ENCODE assay signal across 12 cellular contexts in genomic region chr5:127840198-127840524, GRCh38.
A peak's percentile ranks its signal among the peaks of the same experiment; 100 is the strongest.
DNase-seq lines count a peak whose midpoint lies in the region; ATAC-seq and TF ChIP-seq lines count a peak whose summit lies in the region.
"Had no signal": no experiment of that assay in that cellular context is flagged by ENCODE, and none has a peak within 500 bp of the region (broad histone marks: within the 10 kb centered on the region; RNA-seq: fewer than 3 reads in every experiment).

No MANE protein-coding gene starts in this region.

- DNase-seq in neural crest cell (ENCODE audit: low read depth, low spot score): no peak
- no peak for DNase-seq in activated CD4-positive, alpha-beta T cell treated with anti-CD3 and anti-CD28 coated beads, Interleukin-2, amount 50 U/mL, for 4 hours
- DNase-seq in NCI-H2081 treated with DMSO at 0.1 percent for 48 hours (lab: John Stamatoyannopoulos, UW): no peak
- DNase-seq in NCI-H2227 treated with DMSO at 0.1 percent for 48 hours (lab: John Stamatoyannopoulos, UW): no peak
- DNase-seq: activated CD4-positive, alpha-beta T cell treated with anti-CD3 and anti-CD28 coated beads for 48 hours; activated naive CD8-positive, alpha-beta T cell treated with anti-CD3 and anti-CD28 coated beads for 36 hours; dorsolateral prefrontal cortex; mesendoderm; right lobe of liver had no signal

- H3K4me1 Mint-ChIP-seq in neural crest cell: peaks cover 31% of the 10 kb centered on the region
- H3K4me1 Mint-ChIP-seq: activated naive CD8-positive, alpha-beta T cell treated with anti-CD3 and anti-CD28 coated beads for 36 hours had no signal

- ATAC-seq in GM19025 (IDR thresholded peaks at IDR 0.05; ENCODE audit: low read depth, unreplicated experiment) (peak; percentile 54), HG02588 (IDR thresholded peaks at IDR 0.05; ENCODE audit: unreplicated experiment) (peak; percentile 58), HG03460 (IDR thresholded peaks at IDR 0.05; ENCODE audit: unreplicated experiment) (peak; percentile 58)

- H3K27ac Mint-ChIP-seq in neural crest cell (ENCODE audit: unreplicated experiment): peak overlapping the region; percentile 93
- H3K27ac Mint-ChIP-seq: activated naive CD8-positive, alpha-beta T cell treated with anti-CD3 and anti-CD28 coated beads for 36 hours had no signal

- H3K4me3 Mint-ChIP-seq in neural crest cell: no peak overlapping the region
- H3K4me3 Mint-ChIP-seq: activated naive CD8-positive, alpha-beta T cell treated with anti-CD3 and anti-CD28 coated beads for 36 hours had no signal

- H3K27me3 Mint-ChIP-seq in neural crest cell (ENCODE audit: low read depth): no peaks in the 10 kb centered on the region
- H3K27me3 Mint-ChIP-seq: activated naive CD8-positive, alpha-beta T cell treated with anti-CD3 and anti-CD28 coated beads for 36 hours had no signal

- TF ChIP-seq CTCF in neural crest cell (conservative IDR thresholded peaks at IDR 0.05): no peak

- H3K36me3 Mint-ChIP-seq in neural crest cell (ENCODE audit: low read depth): peaks cover 11% of the 10 kb centered on the region
- H3K36me3 Mint-ChIP-seq: activated naive CD8-positive, alpha-beta T cell treated with anti-CD3 and anti-CD28 coated beads for 36 hours had no signal

- H3K9me3 Mint-ChIP-seq in neural crest cell: peaks cover 7% of the 10 kb centered on the region
- H3K9me3 Mint-ChIP-seq: activated naive CD8-positive, alpha-beta T cell treated with anti-CD3 and anti-CD28 coated beads for 36 hours had no signal
